ENCODE assay signal across 8 cellular contexts in genomic region chr18:79528846-79529245, GRCh38.
DNase-seq lines count a peak whose midpoint lies in the region; ATAC-seq and TF ChIP-seq lines count a peak whose summit lies in the region.

No MANE protein-coding gene starts in this region.

- H3K9ac ChIP-seq in KMS-11 (no peak overlapping the region), SU-DHL-6 (ENCODE audit: low read length) (no peak overlapping the region)

- intact Hi-C loops in adrenal gland (cut with DNase I): loop anchor here (2.0 to 10.0 kb wide), 3 partner anchors 64 to 148 kb away; no protein-coding TSS in a partner anchor
- intact Hi-C loops in left ventricle myocardium superior (cut with micrococcal nuclease): loop anchor here (5.0 kb wide), 1 partner anchor 152 kb away; no protein-coding TSS in a partner anchor
- intact Hi-C loops in gastrocnemius medialis (cut with DNase I; ENCODE audit: low total_unique reads): loop anchor here (1.0 to 5.0 kb wide), 2 partner anchors 132 to 149 kb away; partner anchors contain the start of gene NFATC1

- H3K9me3 ChIP-seq in SU-DHL-6 (ENCODE audit: insufficient read depth, low read length) (no peaks in the 10 kb centered on the region), adrenal gland (replicated peaks in 1 of 3) (no peaks in the 10 kb centered on the region), gastrocnemius medialis (no peaks in the 10 kb centered on the region)

- no peaks in the 10 kb centered on the region for H3K27me3 ChIP-seq in KMS-11 (ENCODE audit: insufficient read depth, low read depth)
- H3K27me3 ChIP-seq in SU-DHL-6 (ENCODE audit: low read length): no peaks in the 10 kb centered on the region
- no peaks in the 10 kb centered on the region for H3K27me3 ChIP-seq in adrenal gland
- no peaks in the 10 kb centered on the region for H3K27me3 ChIP-seq in gastrocnemius medialis

- H3K4me1 ChIP-seq in KMS-11 (ENCODE audit: low read depth, poor library complexity, severe bottlenecking): no peaks in the 10 kb centered on the region
- no peaks in the 10 kb centered on the region for H3K4me1 ChIP-seq in adrenal gland (replicated peaks in 1 of 2)
- peaks cover 7 to 13% of the 10 kb centered on the region in 2 donors for H3K4me1 ChIP-seq in gastrocnemius medialis

- DNase-seq in NCI-H1417 (lab: John Stamatoyannopoulos, UW) (peak; percentile 34 to 89 (median 69)), NCI-H1417 treated with DMSO at 0.1 percent for 48 hours (lab: John Stamatoyannopoulos, UW) (no peak), adrenal gland (peak; percentile 47 to 76 (median 62)), left ventricle myocardium superior (no peak), gastrocnemius medialis (no peak)

- ATAC-seq in left ventricle myocardium superior (peak; percentile 46), gastrocnemius medialis (peak; percentile 19 to 68), GM18873 (IDR thresholded peaks at IDR 0.05; ENCODE audit: low FRiP score, unreplicated experiment) (no peak)

- H3K27ac ChIP-seq in KMS-11 (no peak overlapping the region), SU-DHL-6 (ENCODE audit: low read depth, low read length) (no peak overlapping the region), adrenal gland (no peak overlapping the region), gastrocnemius medialis (no peak overlapping the region)

- H2AFZ ChIP-seq in KMS-11 (ENCODE audit: low read depth) (no peak overlapping the region), SU-DHL-6 (ENCODE audit: low read depth, low read length, severe bottlenecking) (no peak overlapping the region)

- no peaks in the 10 kb centered on the region for H3K36me3 ChIP-seq in KMS-11 (ENCODE audit: insufficient read depth)
- no peaks in the 10 kb centered on the region for H3K36me3 ChIP-seq in SU-DHL-6 (ENCODE audit: low read length)
- H3K36me3 ChIP-seq in adrenal gland (replicated peaks in 1 of 2): peaks cover 0 to 10% of the 10 kb centered on the region in 2 donors
- H3K36me3 ChIP-seq in gastrocnemius medialis: peaks cover 0 to 15% of the 10 kb centered on the region in 2 donors

- H4K20me1 ChIP-seq in KMS-11 (ENCODE audit: insufficient read depth) (no peaks in the 10 kb centered on the region), SU-DHL-6 (ENCODE audit: low read depth, low read length) (no peaks in the 10 kb centered on the region)

- H3K79me2 ChIP-seq in KMS-11 (ENCODE audit: insufficient read depth, low read depth): no peaks in the 10 kb centered on the region
- no peaks in the 10 kb centered on the region for H3K79me2 ChIP-seq in SU-DHL-6 (ENCODE audit: insufficient read depth, low read length)

- in situ Hi-C loops in gastrocnemius medialis (cut with MboI; ENCODE audit: low sequenced_read_pairs in 4 of 4): loop anchor here in 1 of 4 donors (25.0 kb wide), 1 partner anchor 108 kb away; no protein-coding TSS in a partner anchor

- 38 to 59% (median 50%) methylated on average over 10 to 26 of the region's 26 CpGs for WGBS in adrenal gland, 4 donors

- no peak for TF ChIP-seq POLR2A in adrenal gland (IDR thresholded peaks at IDR 0.05)
- no peak for TF ChIP-seq POLR2A in gastrocnemius medialis (IDR thresholded peaks at IDR 0.05)

- no peaks in the 10 kb centered on the region for H3K9me2 ChIP-seq in SU-DHL-6 (replicated peaks; ENCODE audit: insufficient read depth, low read length)

- H3K4me3 ChIP-seq in KMS-11 (IDR thresholded peaks at IDR 0.05; ENCODE audit: insufficient read depth, low read depth, low read length) (no peak overlapping the region), SU-DHL-6 (ENCODE audit: insufficient read depth, low read length, poor library complexity, severe bottlenecking) (no peak overlapping the region), adrenal gland (no peak overlapping the region), gastrocnemius medialis (no peak overlapping the region)

- TF ChIP-seq CTCF in KMS-11 (conservative IDR thresholded peaks at IDR 0.05; ENCODE audit: low read depth, low read length) (peak; percentile 53; the same call in 1 of the 2 replicates), SU-DHL-6 (IDR thresholded peaks at IDR 0.05; ENCODE audit: insufficient read depth, low read length, poor library complexity, severe bottlenecking) (peak; percentile 93), adrenal gland (IDR thresholded peaks at IDR 0.05) (peak; percentile 61 to 86 (median 71)), gastrocnemius medialis (IDR thresholded peaks at IDR 0.05 in 4 of 5, conservative IDR thresholded peaks at IDR 0.05 in 1 of 5) (peak; percentile 80 to 93 (median 84))

- no peaks in the 10 kb centered on the region for H3F3A ChIP-seq in SU-DHL-6 (ENCODE audit: insufficient read depth)

- H3K4me2 ChIP-seq in KMS-11 (no peak overlapping the region), SU-DHL-6 (ENCODE audit: low read depth, low read length, poor library complexity, severe bottlenecking) (no peak overlapping the region)

Comparison
In these comparisons a context has a peak if more than half of its experiments do, and no peak if none do; other contexts are left out.
1. DNase-seq: peak in NCI-H1417 (3 of 3) and adrenal gland (7 of 7); none in NCI-H1417 treated with DMSO at 0.1 percent for 48 hours (single experiment), left ventricle myocardium superior (single experiment) and gastrocnemius medialis (0 of 2).
2. Peak in every context shown above with its lines, with median percentiles within 50 percentile points of each other: CTCF ChIP-seq.